1 cellular context compared by ENCODE assay signal in the genomic region with DNA sequence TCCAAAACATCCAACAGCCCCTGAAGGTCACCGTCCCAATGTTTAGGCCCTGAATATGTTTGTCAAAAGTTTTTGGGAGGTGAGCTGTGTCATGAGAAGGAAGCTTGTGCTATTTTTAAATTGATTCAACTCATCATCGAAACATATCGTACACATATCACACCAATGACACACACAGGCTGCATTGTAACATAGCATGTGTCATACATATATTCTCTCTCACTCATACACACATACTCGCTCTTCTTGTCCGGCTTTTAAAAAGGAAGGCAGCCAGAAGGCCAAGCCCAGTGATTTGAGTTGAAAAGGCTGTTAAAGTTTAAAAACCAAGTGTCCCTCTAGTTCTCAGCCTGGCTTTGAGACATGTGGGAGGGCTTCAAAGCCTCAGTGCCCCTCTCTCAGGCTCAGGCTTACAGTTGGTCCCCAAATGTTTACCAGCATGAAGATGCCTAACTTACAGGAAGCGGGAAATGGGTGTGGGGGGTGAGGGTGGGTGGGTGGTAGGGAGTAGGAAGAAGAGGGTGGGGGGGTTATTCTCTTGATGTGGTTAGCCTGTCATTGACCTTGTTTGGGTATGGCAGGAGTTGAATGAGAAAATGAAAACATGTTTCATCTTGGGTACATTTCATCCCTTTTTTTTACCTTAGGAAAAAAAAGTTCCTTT.
TF ChIP-seq lines count a peak whose summit lies in the region.

No MANE protein-coding gene starts in this region.

TF ChIP-seq in SK-N-SH, 30 proteins besides CTCF, POLR2A, EP300 and RAD21:
- TF ChIP-seq, protein P1, sequence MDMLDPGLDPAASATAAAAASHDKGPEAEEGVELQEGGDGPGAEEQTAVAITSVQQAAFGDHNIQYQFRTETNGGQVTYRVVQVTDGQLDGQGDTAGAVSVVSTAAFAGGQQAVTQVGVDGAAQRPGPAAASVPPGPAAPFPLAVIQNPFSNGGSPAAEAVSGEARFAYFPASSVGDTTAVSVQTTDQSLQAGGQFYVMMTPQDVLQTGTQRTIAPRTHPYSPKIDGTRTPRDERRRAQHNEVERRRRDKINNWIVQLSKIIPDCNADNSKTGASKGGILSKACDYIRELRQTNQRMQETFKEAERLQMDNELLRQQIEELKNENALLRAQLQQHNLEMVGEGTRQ (IDR thresholded peaks at IDR 0.05; ENCODE audit: borderline replicate concordance, low read depth, low read length): no peak
- TF ChIP-seq, protein P2, sequence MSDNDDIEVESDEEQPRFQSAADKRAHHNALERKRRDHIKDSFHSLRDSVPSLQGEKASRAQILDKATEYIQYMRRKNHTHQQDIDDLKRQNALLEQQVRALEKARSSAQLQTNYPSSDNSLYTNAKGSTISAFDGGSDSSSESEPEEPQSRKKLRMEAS (IDR thresholded peaks at IDR 0.05; ENCODE audit: low read depth): no peak
- no peak for TF ChIP-seq FOXM1 (IDR thresholded peaks at IDR 0.05; ENCODE audit: low read depth)
- no peak for TF ChIP-seq TAF1 (IDR thresholded peaks at IDR 0.05; ENCODE audit: borderline replicate concordance, low read depth, low read length)
- TF ChIP-seq FOXJ3 (CRISPR knock-in tag; IDR thresholded peaks at IDR 0.05): no peak
- TF ChIP-seq, protein P3, sequence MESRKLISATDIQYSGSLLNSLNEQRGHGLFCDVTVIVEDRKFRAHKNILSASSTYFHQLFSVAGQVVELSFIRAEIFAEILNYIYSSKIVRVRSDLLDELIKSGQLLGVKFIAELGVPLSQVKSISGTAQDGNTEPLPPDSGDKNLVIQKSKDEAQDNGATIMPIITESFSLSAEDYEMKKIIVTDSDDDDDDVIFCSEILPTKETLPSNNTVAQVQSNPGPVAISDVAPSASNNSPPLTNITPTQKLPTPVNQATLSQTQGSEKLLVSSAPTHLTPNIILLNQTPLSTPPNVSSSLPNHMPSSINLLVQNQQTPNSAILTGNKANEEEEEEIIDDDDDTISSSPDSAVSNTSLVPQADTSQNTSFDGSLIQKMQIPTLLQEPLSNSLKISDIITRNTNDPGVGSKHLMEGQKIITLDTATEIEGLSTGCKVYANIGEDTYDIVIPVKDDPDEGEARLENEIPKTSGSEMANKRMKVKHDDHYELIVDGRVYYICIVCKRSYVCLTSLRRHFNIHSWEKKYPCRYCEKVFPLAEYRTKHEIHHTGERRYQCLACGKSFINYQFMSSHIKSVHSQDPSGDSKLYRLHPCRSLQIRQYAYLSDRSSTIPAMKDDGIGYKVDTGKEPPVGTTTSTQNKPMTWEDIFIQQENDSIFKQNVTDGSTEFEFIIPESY (IDR thresholded peaks at IDR 0.05; ENCODE audit: borderline replicate concordance, low read depth): no peak
- peak; percentile 48; the same call in 1 of the 2 replicates for TF ChIP-seq FOSL2 (IDR thresholded peaks at IDR 0.05; ENCODE audit: borderline replicate concordance, low read depth)
- TF ChIP-seq TCF12 (IDR thresholded peaks at IDR 0.05): peak; percentile 33; the same call in 1 of the 2 replicates
- peak; percentile 59; the same call in 1 of the 2 replicates for TF ChIP-seq MEF2A (IDR thresholded peaks at IDR 0.05; ENCODE audit: borderline replicate concordance, low read depth)
- no peak for TF ChIP-seq EZH2phosphoT487 (IDR thresholded peaks at IDR 0.05; ENCODE audit: borderline replicate concordance, low read depth)
- no peak for TF ChIP-seq POLR2AphosphoS5 (IDR thresholded peaks at IDR 0.05; ENCODE audit: low read depth, low read length)
